Comparison of ENCODE assay signal across 1 cellular context in the genomic region with DNA sequence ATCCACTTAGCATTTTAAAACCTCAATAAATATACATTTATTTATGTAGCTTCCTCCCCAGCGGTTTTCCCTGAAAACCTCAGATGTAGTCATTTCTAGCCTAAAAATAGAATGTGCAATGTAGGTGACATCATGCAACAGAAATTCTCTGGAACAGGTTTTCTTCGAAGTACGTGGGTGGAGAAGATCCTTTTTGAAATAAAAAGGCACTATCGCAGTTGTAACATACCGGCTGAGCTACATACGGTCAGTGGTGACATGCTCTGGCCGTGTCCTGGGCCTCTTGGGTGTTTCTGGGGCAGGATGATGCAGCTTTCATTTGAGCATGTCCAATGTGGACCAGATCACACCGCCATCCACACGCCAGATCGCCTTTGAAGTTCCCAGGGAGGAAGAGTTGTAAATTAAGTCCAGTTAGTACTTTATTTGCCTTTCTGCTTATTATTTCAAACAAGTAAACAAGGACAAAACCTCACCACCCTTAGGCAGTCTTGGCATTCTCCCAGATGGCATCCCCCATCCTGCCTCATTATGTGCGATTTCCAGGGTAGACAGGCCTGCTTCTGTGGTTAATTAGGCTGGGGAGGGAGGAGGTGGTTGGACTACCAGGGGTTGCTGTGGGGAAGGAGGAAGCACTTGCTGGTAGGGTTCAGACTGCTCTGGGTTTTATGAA.
A peak's percentile ranks its signal among the peaks of the same experiment; 100 is the strongest.
TF ChIP-seq lines count a peak whose summit lies in the region.

No MANE protein-coding gene starts in this region.

TF ChIP-seq in HEK293, 187 proteins besides CTCF, POLR2A, EP300 and RAD21 (continued from another document and continues in another):
- TF ChIP-seq, protein P1, sequence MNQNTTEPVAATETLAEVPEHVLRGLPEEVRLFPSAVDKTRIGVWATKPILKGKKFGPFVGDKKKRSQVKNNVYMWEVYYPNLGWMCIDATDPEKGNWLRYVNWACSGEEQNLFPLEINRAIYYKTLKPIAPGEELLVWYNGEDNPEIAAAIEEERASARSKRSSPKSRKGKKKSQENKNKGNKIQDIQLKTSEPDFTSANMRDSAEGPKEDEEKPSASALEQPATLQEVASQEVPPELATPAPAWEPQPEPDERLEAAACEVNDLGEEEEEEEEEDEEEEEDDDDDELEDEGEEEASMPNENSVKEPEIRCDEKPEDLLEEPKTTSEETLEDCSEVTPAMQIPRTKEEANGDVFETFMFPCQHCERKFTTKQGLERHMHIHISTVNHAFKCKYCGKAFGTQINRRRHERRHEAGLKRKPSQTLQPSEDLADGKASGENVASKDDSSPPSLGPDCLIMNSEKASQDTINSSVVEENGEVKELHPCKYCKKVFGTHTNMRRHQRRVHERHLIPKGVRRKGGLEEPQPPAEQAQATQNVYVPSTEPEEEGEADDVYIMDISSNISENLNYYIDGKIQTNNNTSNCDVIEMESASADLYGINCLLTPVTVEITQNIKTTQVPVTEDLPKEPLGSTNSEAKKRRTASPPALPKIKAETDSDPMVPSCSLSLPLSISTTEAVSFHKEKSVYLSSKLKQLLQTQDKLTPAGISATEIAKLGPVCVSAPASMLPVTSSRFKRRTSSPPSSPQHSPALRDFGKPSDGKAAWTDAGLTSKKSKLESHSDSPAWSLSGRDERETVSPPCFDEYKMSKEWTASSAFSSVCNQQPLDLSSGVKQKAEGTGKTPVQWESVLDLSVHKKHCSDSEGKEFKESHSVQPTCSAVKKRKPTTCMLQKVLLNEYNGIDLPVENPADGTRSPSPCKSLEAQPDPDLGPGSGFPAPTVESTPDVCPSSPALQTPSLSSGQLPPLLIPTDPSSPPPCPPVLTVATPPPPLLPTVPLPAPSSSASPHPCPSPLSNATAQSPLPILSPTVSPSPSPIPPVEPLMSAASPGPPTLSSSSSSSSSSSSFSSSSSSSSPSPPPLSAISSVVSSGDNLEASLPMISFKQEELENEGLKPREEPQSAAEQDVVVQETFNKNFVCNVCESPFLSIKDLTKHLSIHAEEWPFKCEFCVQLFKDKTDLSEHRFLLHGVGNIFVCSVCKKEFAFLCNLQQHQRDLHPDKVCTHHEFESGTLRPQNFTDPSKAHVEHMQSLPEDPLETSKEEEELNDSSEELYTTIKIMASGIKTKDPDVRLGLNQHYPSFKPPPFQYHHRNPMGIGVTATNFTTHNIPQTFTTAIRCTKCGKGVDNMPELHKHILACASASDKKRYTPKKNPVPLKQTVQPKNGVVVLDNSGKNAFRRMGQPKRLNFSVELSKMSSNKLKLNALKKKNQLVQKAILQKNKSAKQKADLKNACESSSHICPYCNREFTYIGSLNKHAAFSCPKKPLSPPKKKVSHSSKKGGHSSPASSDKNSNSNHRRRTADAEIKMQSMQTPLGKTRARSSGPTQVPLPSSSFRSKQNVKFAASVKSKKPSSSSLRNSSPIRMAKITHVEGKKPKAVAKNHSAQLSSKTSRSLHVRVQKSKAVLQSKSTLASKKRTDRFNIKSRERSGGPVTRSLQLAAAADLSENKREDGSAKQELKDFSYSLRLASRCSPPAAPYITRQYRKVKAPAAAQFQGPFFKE (tag by site-specific recombination; IDR thresholded peaks at IDR 0.05; ENCODE audit: borderline replicate concordance) = no peak
- TF ChIP-seq RBAK (tag by site-specific recombination; IDR thresholded peaks at IDR 0.05) = no peak
- TF ChIP-seq ZNF140 (tag by site-specific recombination; IDR thresholded peaks at IDR 0.05) = no peak
- TF ChIP-seq ZNF501 (tag by site-specific recombination; IDR thresholded peaks at IDR 0.05) = no peak
- no peak for TF ChIP-seq ZNF555 (tag by site-specific recombination; conservative IDR thresholded peaks at IDR 0.05)
- TF ChIP-seq ZFHX2 (tag by site-specific recombination; conservative IDR thresholded peaks at IDR 0.05) = peak; percentile 9; the same call in 1 of the 2 replicates
- no peak for TF ChIP-seq KLF7 (tag by site-specific recombination; IDR thresholded peaks at IDR 0.05; ENCODE audit: borderline replicate concordance)
- TF ChIP-seq ZNF621 (tag by site-specific recombination; IDR thresholded peaks at IDR 0.05) = no peak
- TF ChIP-seq SCRT2 (tag by site-specific recombination; IDR thresholded peaks at IDR 0.05) = peak; percentile 20; the same call in 1 of the 2 replicates
- TF ChIP-seq ZNF239 (tag by site-specific recombination; IDR thresholded peaks at IDR 0.05) = no peak
- TF ChIP-seq, protein P2, sequence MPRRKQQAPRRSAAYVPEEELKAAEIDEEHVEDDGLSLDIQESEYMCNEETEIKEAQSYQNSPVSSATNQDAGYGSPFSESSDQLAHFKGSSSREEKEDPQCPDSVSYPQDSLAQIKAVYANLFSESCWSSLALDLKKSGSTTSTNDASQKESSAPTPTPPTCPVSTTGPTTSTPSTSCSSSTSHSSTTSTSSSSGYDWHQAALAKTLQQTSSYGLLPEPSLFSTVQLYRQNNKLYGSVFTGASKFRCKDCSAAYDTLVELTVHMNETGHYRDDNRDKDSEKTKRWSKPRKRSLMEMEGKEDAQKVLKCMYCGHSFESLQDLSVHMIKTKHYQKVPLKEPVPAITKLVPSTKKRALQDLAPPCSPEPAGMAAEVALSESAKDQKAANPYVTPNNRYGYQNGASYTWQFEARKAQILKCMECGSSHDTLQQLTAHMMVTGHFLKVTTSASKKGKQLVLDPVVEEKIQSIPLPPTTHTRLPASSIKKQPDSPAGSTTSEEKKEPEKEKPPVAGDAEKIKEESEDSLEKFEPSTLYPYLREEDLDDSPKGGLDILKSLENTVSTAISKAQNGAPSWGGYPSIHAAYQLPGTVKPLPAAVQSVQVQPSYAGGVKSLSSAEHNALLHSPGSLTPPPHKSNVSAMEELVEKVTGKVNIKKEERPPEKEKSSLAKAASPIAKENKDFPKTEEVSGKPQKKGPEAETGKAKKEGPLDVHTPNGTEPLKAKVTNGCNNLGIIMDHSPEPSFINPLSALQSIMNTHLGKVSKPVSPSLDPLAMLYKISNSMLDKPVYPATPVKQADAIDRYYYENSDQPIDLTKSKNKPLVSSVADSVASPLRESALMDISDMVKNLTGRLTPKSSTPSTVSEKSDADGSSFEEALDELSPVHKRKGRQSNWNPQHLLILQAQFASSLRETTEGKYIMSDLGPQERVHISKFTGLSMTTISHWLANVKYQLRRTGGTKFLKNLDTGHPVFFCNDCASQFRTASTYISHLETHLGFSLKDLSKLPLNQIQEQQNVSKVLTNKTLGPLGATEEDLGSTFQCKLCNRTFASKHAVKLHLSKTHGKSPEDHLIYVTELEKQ (tag by site-specific recombination; IDR thresholded peaks at IDR 0.05; ENCODE audit: borderline replicate concordance) = no peak
- TF ChIP-seq ZEB2 (tag by site-specific recombination; IDR thresholded peaks at IDR 0.05) = peak; percentile 83
- TF ChIP-seq, protein P3, sequence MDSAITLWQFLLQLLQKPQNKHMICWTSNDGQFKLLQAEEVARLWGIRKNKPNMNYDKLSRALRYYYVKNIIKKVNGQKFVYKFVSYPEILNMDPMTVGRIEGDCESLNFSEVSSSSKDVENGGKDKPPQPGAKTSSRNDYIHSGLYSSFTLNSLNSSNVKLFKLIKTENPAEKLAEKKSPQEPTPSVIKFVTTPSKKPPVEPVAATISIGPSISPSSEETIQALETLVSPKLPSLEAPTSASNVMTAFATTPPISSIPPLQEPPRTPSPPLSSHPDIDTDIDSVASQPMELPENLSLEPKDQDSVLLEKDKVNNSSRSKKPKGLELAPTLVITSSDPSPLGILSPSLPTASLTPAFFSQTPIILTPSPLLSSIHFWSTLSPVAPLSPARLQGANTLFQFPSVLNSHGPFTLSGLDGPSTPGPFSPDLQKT (IDR thresholded peaks at IDR 0.05; ENCODE audit: borderline replicate concordance, low read depth, low read length) = no peak
- TF ChIP-seq ZNF19 (tag by site-specific recombination; IDR thresholded peaks at IDR 0.05; ENCODE audit: low read depth) = no peak
- TF ChIP-seq ZNF585B (tag by site-specific recombination; IDR thresholded peaks at IDR 0.05) = no peak
- no peak for TF ChIP-seq ZFP3 (tag by site-specific recombination; IDR thresholded peaks at IDR 0.05; ENCODE audit: low read depth)
- no peak for TF ChIP-seq ZNF707 (tag by site-specific recombination; IDR thresholded peaks at IDR 0.05)
- TF ChIP-seq ZNF404 (tag by site-specific recombination; IDR thresholded peaks at IDR 0.05) = 0 out of 2 replicates have a peak, but pooled peaks have one; percentile 11
- peak; percentile 93 for TF ChIP-seq SP7 (tag by site-specific recombination; IDR thresholded peaks at IDR 0.05)
- no peak for TF ChIP-seq ZNF560 (tag by site-specific recombination; IDR thresholded peaks at IDR 0.05; ENCODE audit: borderline replicate concordance)
- no peak for TF ChIP-seq GLIS2 (tag by site-specific recombination; IDR thresholded peaks at IDR 0.05)
- 0 out of 2 replicates have a peak, but pooled peaks have one; percentile 29 for TF ChIP-seq ZXDB (tag by site-specific recombination; IDR thresholded peaks at IDR 0.05)
- TF ChIP-seq ZNF768 (tag by site-specific recombination; IDR thresholded peaks at IDR 0.05) = no peak
- no peak for TF ChIP-seq ZNF571 (tag by site-specific recombination; IDR thresholded peaks at IDR 0.05)
- no peak for TF ChIP-seq ZNF350 (tag by site-specific recombination; IDR thresholded peaks at IDR 0.05)
- no peak for TF ChIP-seq ZNF670 (tag by site-specific recombination; IDR thresholded peaks at IDR 0.05; ENCODE audit: low read depth)
- TF ChIP-seq OVOL3 (tag by site-specific recombination; IDR thresholded peaks at IDR 0.05) = 0 out of 2 replicates have a peak, but pooled peaks have one; percentile 32
- no peak for TF ChIP-seq ZFP41 (tag by site-specific recombination; IDR thresholded peaks at IDR 0.05; ENCODE audit: borderline replicate concordance)
- TF ChIP-seq ZNF394 (tag by site-specific recombination; IDR thresholded peaks at IDR 0.05; ENCODE audit: borderline replicate concordance) = peak; percentile 48; the same call in 1 of the 2 replicates
- peak; percentile 35; the same call in 1 of the 2 replicates for TF ChIP-seq KLF10 (tag by site-specific recombination; IDR thresholded peaks at IDR 0.05)
- TF ChIP-seq PRDM1 (tag by site-specific recombination; IDR thresholded peaks at IDR 0.05) = no peak
- TF ChIP-seq GFI1B (tag by site-specific recombination; IDR thresholded peaks at IDR 0.05) = no peak
- TF ChIP-seq ZNF121 (tag by site-specific recombination; IDR thresholded peaks at IDR 0.05) = no peak
- TF ChIP-seq ZNF211 (tag by site-specific recombination; IDR thresholded peaks at IDR 0.05; ENCODE audit: low read depth) = no peak
- no peak for TF ChIP-seq ZNF221 (tag by site-specific recombination; IDR thresholded peaks at IDR 0.05; ENCODE audit: borderline replicate concordance)
- TF ChIP-seq MZF1 (tag by site-specific recombination; IDR thresholded peaks at IDR 0.05; ENCODE audit: borderline replicate concordance) = peak; percentile 27; the same call in 1 of the 2 replicates
- TF ChIP-seq ZNF843 (tag by site-specific recombination; IDR thresholded peaks at IDR 0.05) = peak; percentile 75
- no peak for TF ChIP-seq ZNF514 (tag by site-specific recombination; IDR thresholded peaks at IDR 0.05)
- TF ChIP-seq, protein P4, sequence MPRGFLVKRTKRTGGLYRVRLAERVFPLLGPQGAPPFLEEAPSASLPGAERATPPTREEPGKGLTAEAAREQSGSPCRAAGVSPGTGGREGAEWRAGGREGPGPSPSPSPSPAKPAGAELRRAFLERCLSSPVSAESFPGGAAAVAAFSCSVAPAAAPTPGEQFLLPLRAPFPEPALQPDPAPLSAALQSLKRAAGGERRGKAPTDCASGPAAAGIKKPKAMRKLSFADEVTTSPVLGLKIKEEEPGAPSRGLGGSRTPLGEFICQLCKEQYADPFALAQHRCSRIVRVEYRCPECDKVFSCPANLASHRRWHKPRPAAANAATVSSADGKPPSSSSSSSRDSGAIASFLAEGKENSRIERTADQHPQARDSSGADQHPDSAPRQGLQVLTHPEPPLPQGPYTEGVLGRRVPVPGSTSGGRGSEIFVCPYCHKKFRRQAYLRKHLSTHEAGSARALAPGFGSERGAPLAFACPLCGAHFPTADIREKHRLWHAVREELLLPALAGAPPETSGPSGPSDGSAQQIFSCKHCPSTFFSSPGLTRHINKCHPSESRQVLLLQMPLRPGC (tag by site-specific recombination; IDR thresholded peaks at IDR 0.05) = peak; percentile 31; the same call in 1 of the 2 replicates
- TF ChIP-seq SP2 (tag by site-specific recombination; IDR thresholded peaks at IDR 0.05) = 0 out of 2 replicates have a peak, but pooled peaks have one; percentile 7
- no peak for TF ChIP-seq ZNF248 (tag by site-specific recombination; IDR thresholded peaks at IDR 0.05)
- no peak for TF ChIP-seq ZNF654 (tag by site-specific recombination; IDR thresholded peaks at IDR 0.05; ENCODE audit: low read depth)
- TF ChIP-seq ZNF791 (tag by site-specific recombination; IDR thresholded peaks at IDR 0.05) = no peak
- TF ChIP-seq, protein P5, sequence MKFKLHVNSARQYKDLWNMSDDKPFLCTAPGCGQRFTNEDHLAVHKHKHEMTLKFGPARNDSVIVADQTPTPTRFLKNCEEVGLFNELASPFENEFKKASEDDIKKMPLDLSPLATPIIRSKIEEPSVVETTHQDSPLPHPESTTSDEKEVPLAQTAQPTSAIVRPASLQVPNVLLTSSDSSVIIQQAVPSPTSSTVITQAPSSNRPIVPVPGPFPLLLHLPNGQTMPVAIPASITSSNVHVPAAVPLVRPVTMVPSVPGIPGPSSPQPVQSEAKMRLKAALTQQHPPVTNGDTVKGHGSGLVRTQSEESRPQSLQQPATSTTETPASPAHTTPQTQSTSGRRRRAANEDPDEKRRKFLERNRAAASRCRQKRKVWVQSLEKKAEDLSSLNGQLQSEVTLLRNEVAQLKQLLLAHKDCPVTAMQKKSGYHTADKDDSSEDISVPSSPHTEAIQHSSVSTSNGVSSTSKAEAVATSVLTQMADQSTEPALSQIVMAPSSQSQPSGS (tag by site-specific recombination; IDR thresholded peaks at IDR 0.05; ENCODE audit: low read depth) = peak; percentile 81
- TF ChIP-seq, protein P6, sequence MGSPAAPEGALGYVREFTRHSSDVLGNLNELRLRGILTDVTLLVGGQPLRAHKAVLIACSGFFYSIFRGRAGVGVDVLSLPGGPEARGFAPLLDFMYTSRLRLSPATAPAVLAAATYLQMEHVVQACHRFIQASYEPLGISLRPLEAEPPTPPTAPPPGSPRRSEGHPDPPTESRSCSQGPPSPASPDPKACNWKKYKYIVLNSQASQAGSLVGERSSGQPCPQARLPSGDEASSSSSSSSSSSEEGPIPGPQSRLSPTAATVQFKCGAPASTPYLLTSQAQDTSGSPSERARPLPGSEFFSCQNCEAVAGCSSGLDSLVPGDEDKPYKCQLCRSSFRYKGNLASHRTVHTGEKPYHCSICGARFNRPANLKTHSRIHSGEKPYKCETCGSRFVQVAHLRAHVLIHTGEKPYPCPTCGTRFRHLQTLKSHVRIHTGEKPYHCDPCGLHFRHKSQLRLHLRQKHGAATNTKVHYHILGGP (tag by site-specific recombination; IDR thresholded peaks at IDR 0.05) = peak; percentile 88
- no peak for TF ChIP-seq ZNF664 (tag by site-specific recombination; IDR thresholded peaks at IDR 0.05)
- no peak for TF ChIP-seq ZNF426 (tag by site-specific recombination; IDR thresholded peaks at IDR 0.05)
- no peak for TF ChIP-seq ZNF549 (tag by site-specific recombination; IDR thresholded peaks at IDR 0.05)
- no peak for TF ChIP-seq HOXC10 (CRISPR knock-in tag; IDR thresholded peaks at IDR 0.05)
- TF ChIP-seq, protein P7, sequence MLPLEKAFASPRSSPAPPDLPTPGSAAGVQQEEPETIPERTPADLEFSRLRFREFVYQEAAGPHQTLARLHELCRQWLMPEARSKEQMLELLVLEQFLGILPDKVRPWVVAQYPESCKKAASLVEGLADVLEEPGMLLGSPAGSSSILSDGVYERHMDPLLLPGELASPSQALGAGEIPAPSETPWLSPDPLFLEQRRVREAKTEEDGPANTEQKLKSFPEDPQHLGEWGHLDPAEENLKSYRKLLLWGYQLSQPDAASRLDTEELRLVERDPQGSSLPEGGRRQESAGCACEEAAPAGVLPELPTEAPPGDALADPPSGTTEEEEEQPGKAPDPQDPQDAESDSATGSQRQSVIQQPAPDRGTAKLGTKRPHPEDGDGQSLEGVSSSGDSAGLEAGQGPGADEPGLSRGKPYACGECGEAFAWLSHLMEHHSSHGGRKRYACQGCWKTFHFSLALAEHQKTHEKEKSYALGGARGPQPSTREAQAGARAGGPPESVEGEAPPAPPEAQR (tag by site-specific recombination; IDR thresholded peaks at IDR 0.05) = no peak
